In genomic region chr12:3178671-3179413, GRCh38 we compare ENCODE assay signal across 14 cellular contexts.
DNase-seq lines count a peak whose midpoint lies in the region; TF ChIP-seq lines count a peak whose summit lies in the region.
"Had no signal": no experiment of that assay in that cellular context is flagged by ENCODE, and none has a peak within 500 bp of the region (broad histone marks: within the 10 kb centered on the region; RNA-seq: fewer than 3 reads in every experiment).

No MANE protein-coding gene starts in this region.

- no peaks in the 10 kb centered on the region for H3K36me3 Mint-ChIP-seq in activated CD4-positive, alpha-beta T cell treated with anti-CD3 and anti-CD28 coated beads, Interleukin-2, amount 10 ng/mL, durations not matched to agents 24 days and 14 days (ENCODE audit: low read depth)

- CTCF ChIA-PET in HEK293T (lab: Yijun Ruan, JAX), result interaction anchor here (0.6 kb wide), 1 partner anchor 111 kb away, joined by 3 read pairs; no protein-coding TSS in a partner anchor

- no peak overlapping the region for H3K4me3 Mint-ChIP-seq in activated CD4-positive, alpha-beta T cell treated with anti-CD3 and anti-CD28 coated beads, Interleukin-2, amount 10 ng/mL, durations not matched to agents 24 days and 14 days

- intact Hi-C loops in activated CD4-positive, alpha-beta T cell treated with anti-CD3 and anti-CD28 coated beads, Interleukin-2, amount 10 ng/mL, durations not matched to agents 24 days and 14 days (cut with micrococcal nuclease), result no loop called here

- peak; percentile 17 for DNase-seq in HK-2 (ENCODE audit: unreplicated experiment)
- DNase-seq in SW480 (ENCODE audit: low spot score), result peak; percentile 91
- peak; percentile 53 for DNase-seq in myocyte (ENCODE audit: low read depth)
- no peak for DNase-seq in HEK293T (ENCODE audit: extremely low spot score)
- DNase-seq in activated CD4-positive, alpha-beta T cell treated with anti-CD3 and anti-CD28 coated beads, Interleukin-2, amount 10 ng/mL, durations not matched to agents 24 days and 14 days, result no peak
- DNase-seq in activated naive CD4-positive, alpha-beta T cell treated with Interleukin-2 at 50 U/mL for 16 hours, result no peak
- DNase-seq in EL, result no peak
- DNase-seq: HCEC 1CT, NCI-H1930, NCI-H2171, NCI-H446 treated with DMSO at 0.1 percent for 48 hours, NCI-H82, Peyer's patch, SHP77 had no signal

- H3K9me3 Mint-ChIP-seq in activated CD4-positive, alpha-beta T cell treated with anti-CD3 and anti-CD28 coated beads, Interleukin-2, amount 10 ng/mL, durations not matched to agents 24 days and 14 days, result no peaks in the 10 kb centered on the region

- POLR2A ChIA-PET in HEK293T (lab: Yijun Ruan, JAX), result no interaction called here

- peaks cover 11% of the 10 kb centered on the region for H3K27me3 Mint-ChIP-seq in activated CD4-positive, alpha-beta T cell treated with anti-CD3 and anti-CD28 coated beads, Interleukin-2, amount 10 ng/mL, durations not matched to agents 24 days and 14 days

- no peak overlapping the region for H3K27ac Mint-ChIP-seq in activated CD4-positive, alpha-beta T cell treated with anti-CD3 and anti-CD28 coated beads, Interleukin-2, amount 10 ng/mL, durations not matched to agents 24 days and 14 days

- no peaks in the 10 kb centered on the region for H3K4me1 Mint-ChIP-seq in activated CD4-positive, alpha-beta T cell treated with anti-CD3 and anti-CD28 coated beads, Interleukin-2, amount 10 ng/mL, durations not matched to agents 24 days and 14 days

TF ChIP-seq in HEK293T, 16 proteins besides CTCF, POLR2A, EP300 and RAD21:
- no peak for TF ChIP-seq CTBP1 (IDR thresholded peaks at IDR 0.05; ENCODE audit: borderline replicate concordance)

Comparison
In these comparisons a context has a peak if more than half of its experiments do, and no peak if none do; other contexts are left out.
1. DNase-seq: peak in HK-2 (single experiment), SW480 (single experiment) and myocyte (single experiment); none in HEK293T (single experiment), activated CD4-positive, alpha-beta T cell treated with anti-CD3 and anti-CD28 coated beads, Interleukin-2, amount 10 ng/mL, durations not matched to agents 24 days and 14 days (single experiment), activated naive CD4-positive, alpha-beta T cell treated with Interleukin-2 at 50 U/mL for 16 hours (single experiment) and EL (single experiment).